Comparison of ENCODE assay signal across 8 cellular contexts in genomic region chr1:161313554-161314200, GRCh38. TPM values are rescaled to one million over a fixed set of nuclear protein-coding genes. Genes with fewer than 3 reads are reported as not detected.
DNase-seq lines count a peak whose midpoint lies in the region; ATAC-seq, FAIRE-seq and TF ChIP-seq lines count a peak whose summit lies in the region.

No MANE protein-coding gene starts in this region.

- H3K36me3 Mint-ChIP-seq in WTC11, result no peaks in the 10 kb centered on the region

- H3K27me3 Mint-ChIP-seq in WTC11 (ENCODE audit: low read depth), result no peaks in the 10 kb centered on the region; the same call in 1 of the 2 replicates

- H3K4me3 ChIP-seq in cardiac muscle cell (peak overlapping the region; percentile 54), psoas muscle (peak overlapping the region; percentile 89)

- ATAC-seq in GM21528 (IDR thresholded peaks at IDR 0.05; ENCODE audit: low FRiP score, unreplicated experiment), result peak; percentile 9
- ATAC-seq in WTC11, result peak; percentile 8
- ATAC-seq in psoas muscle, result peak; percentile 5 to 56 (median 24)

- CTCF ChIA-PET in WTC11 (lab: Charles Lee), result interaction anchor here (0.5 to 1.9 kb wide), 8 partner anchors 9 to 89 kb away, joined by 3 to 17 read pairs (median 4); partner anchors contain the start of gene TOMM40L

- POLR2A ChIA-PET in WTC11 (lab: Charles Lee), result interaction anchor here (0.9 to 1.5 kb wide), 5 partner anchors 8 to 196 kb away, joined by 3 to 12 read pairs (median 4); partner anchors contain the start of genes B4GALT3, NIT1, PCP4L1 and PFDN2

- H3K4me1 ChIP-seq in cardiac muscle cell (ENCODE audit: low read depth) (peaks cover 5% of the 10 kb centered on the region), psoas muscle (peaks cover 23% of the 10 kb centered on the region)

- H3K36me3 ChIP-seq in cardiac muscle cell (peaks cover under 1% of the 10 kb centered on the region), psoas muscle (ENCODE audit: insufficient read depth in 1 of 2, low read depth in 1 of 2) (peaks cover 0 to 4% of the 10 kb centered on the region in 2 donors)

- peaks cover 30% of the 10 kb centered on the region for H3K4me1 Mint-ChIP-seq in WTC11

- no peaks in the 10 kb centered on the region for H3K27me3 ChIP-seq in cardiac muscle cell
- no peaks in the 10 kb centered on the region for H3K27me3 ChIP-seq in psoas muscle (ENCODE audit: insufficient read depth in 3 of 3, low read length in 2 of 3)

- H3K9me3 ChIP-seq in cardiac muscle cell (ENCODE audit: low read depth) (no peaks in the 10 kb centered on the region), psoas muscle (no peaks in the 10 kb centered on the region)

- peak overlapping the region; percentile 99 for H3K4me3 Mint-ChIP-seq in WTC11

- H3K9me3 Mint-ChIP-seq in WTC11, result no peaks in the 10 kb centered on the region

- FAIRE-seq in urothelium cell line (lab: Jason Lieb, UNC), result no peak

- H3K27ac ChIP-seq in 22Rv1, result peak overlapping the region; percentile 68
- H3K27ac ChIP-seq in cardiac muscle cell, result peak overlapping the region; percentile 96
- H3K27ac ChIP-seq in psoas muscle, result peak overlapping the region; percentile 96

- TF ChIP-seq CTCF in 22Rv1 (IDR thresholded peaks at IDR 0.05) (no peak), WTC11 (IDR thresholded peaks at IDR 0.05) (no peak), cardiac muscle cell (IDR thresholded peaks at IDR 0.05; ENCODE audit: low read depth, low read length) (no peak), psoas muscle (IDR thresholded peaks at IDR 0.05) (no peak)

- intact Hi-C loops in psoas muscle (cut with DNase I), result loop anchor here in 1 of 2 donors (5.0 kb wide), 2 partner anchors 69 to 86 kb away; partner anchors contain the start of gene TOMM40L

- DNase-seq in WTC11 (ENCODE audit: low spot score), result no peak
- DNase-seq in cardiac muscle cell (ENCODE audit: low read depth in 1 of 2, low spot score in 1 of 2), result no peak
- no peak for DNase-seq in psoas muscle
- DNase-seq in SHP77 (lab: John Stamatoyannopoulos, UW), result no peak
- no peak for DNase-seq in urothelium cell line (ENCODE audit: low spot score)
- no peak for DNase-seq in MV-4-11 (lab: John Stamatoyannopoulos, UW)

- peak overlapping the region; percentile 98 for H3K27ac Mint-ChIP-seq in WTC11

- WGBS in psoas muscle, 3 donors, result 35 to 38% (median 36%) methylated on average over 28 of the region's 28 CpGs

TF ChIP-seq in WTC11, 78 proteins besides CTCF, POLR2A, EP300 and RAD21 (continues in another document):
- no peak for TF ChIP-seq ZNF425 (CRISPR knock-in tag; conservative IDR thresholded peaks at IDR 0.05)
- no peak for TF ChIP-seq FOXP1 (CRISPR knock-in tag; IDR thresholded peaks at IDR 0.05; ENCODE audit: borderline replicate concordance)
- TF ChIP-seq PRDM15 (CRISPR knock-in tag; IDR thresholded peaks at IDR 0.05), result no peak
- TF ChIP-seq ZBTB43 (CRISPR knock-in tag; IDR thresholded peaks at IDR 0.05), result no peak
- no peak for TF ChIP-seq AFF4 (CRISPR knock-in tag; IDR thresholded peaks at IDR 0.05; ENCODE audit: borderline replicate concordance)
- no peak for TF ChIP-seq SP1 (CRISPR knock-in tag; conservative IDR thresholded peaks at IDR 0.05)

RNA-seq across cellular contexts. Expression of gene SDHC, which starts 0.5 kb away (rescaled TPM):
- total RNA-seq in WTC11 (2021), result 193 to 207 TPM (median 196 TPM) in 3 replicates
- total RNA-seq in cardiac muscle cell, result 19.5 and 22.5 TPM in 2 replicates
- 275 and 333 TPM in 2 replicates for polyA plus RNA-seq in cardiac muscle cell
- total RNA-seq in psoas muscle, result 100 to 1,000 TPM; 230 to 354 (median 261) TPM
- 100 to 1,000 TPM; 183 to 362 (median 220) TPM for polyA plus RNA-seq in psoas muscle

RNA-seq across cellular contexts. Expression of gene MPZ, which starts 3.9 kb away (rescaled TPM):
- total RNA-seq in WTC11 (2021) (3.2 to 5.5 TPM (median 5.2 TPM) in 3 replicates), cardiac muscle cell (0.35 and 0.77 TPM in 2 replicates), psoas muscle (1 to 10 TPM in 2 of 4 donors, under 1 TPM in 2; 0.30 to 2.6 (median 1.2) TPM)
- polyA plus RNA-seq in cardiac muscle cell (0.48 and 0.66 TPM in 2 replicates), psoas muscle (1 to 10 TPM; 1.0 to 2.4 (median 1.9) TPM)

RNA-seq across cellular contexts. Expression of gene CFAP126, which starts 54.0 kb away (rescaled TPM):
- total RNA-seq in WTC11 (2021), result not detected in 3 replicates
- not detected in 2 replicates for total RNA-seq in cardiac muscle cell
- polyA plus RNA-seq in cardiac muscle cell, result not detected in 2 replicates
- total RNA-seq in psoas muscle, result not detected
- under 1 TPM in 1 of 3 donors, not detected in 2; 0.16 TPM for polyA plus RNA-seq in psoas muscle

RNA-seq across cellular contexts. Expression of gene PCP4L1, which starts 55.1 kb away (rescaled TPM):
- total RNA-seq in WTC11 (2021) (0.92 to 1.2 TPM (median 1.1 TPM) in 3 replicates), cardiac muscle cell (0.14 and 0.21 TPM in 2 replicates), psoas muscle (under 1 TPM in 1 of 4 donors, not detected in 3; 0.45 TPM)
- polyA plus RNA-seq in cardiac muscle cell (not detected in 2 replicates), psoas muscle (under 1 TPM; 0.21 to 0.28 (median 0.25) TPM)
